ENCODE assay signal across 8 cellular contexts in genomic region chr5:141821430-141821925, GRCh38. TPM values are rescaled to one million over a fixed set of nuclear protein-coding genes. Genes with fewer than 3 reads are reported as not detected.
DNase-seq lines count a peak whose midpoint lies in the region; ATAC-seq and TF ChIP-seq lines count a peak whose summit lies in the region.

No MANE protein-coding gene starts in this region.

- POLR2A ChIA-PET in HEK293T (lab: Yijun Ruan, JAX): no interaction called here

- H3K27me3 ChIP-seq in H7 (ENCODE audit: control insufficient read depth, insufficient read depth, low read length) (no peaks in the 10 kb centered on the region), foreskin keratinocyte (peaks cover 19% of the 10 kb centered on the region), smooth muscle cell (ENCODE audit: low read depth) (no peaks in the 10 kb centered on the region)

- peak overlapping the region; percentile 26 for H3K4me2 ChIP-seq in smooth muscle cell

- H3K9me3 ChIP-seq in smooth muscle cell (replicated peaks; ENCODE audit: low read depth): no peaks in the 10 kb centered on the region

- DNase-seq in H7: peak; percentile 85
- DNase-seq in SK-MEL-5 (ENCODE audit: low read depth, low spot score): peak; percentile 43
- peak; percentile 44 to 76 for DNase-seq in foreskin keratinocyte
- no peak for DNase-seq in smooth muscle cell (lab: John Stamatoyannopoulos, UW; ENCODE audit: unreplicated experiment)
- DNase-seq in HEK293T (ENCODE audit: extremely low spot score): no peak

- no peak for TF ChIP-seq CTCF in foreskin keratinocyte (conservative IDR thresholded peaks at IDR 0.05)
- TF ChIP-seq CTCF in smooth muscle cell (IDR thresholded peaks at IDR 0.05; ENCODE audit: borderline replicate concordance, insufficient read depth, poor library complexity, severe bottlenecking): no peak

- no peaks in the 10 kb centered on the region for H4K20me1 ChIP-seq in smooth muscle cell (ENCODE audit: low read depth)

- peak overlapping the region; percentile 72 for H2AFZ ChIP-seq in smooth muscle cell (ENCODE audit: low read depth)

- H3K4me1 ChIP-seq in foreskin keratinocyte: peaks cover 9% of the 10 kb centered on the region
- peaks cover 30% of the 10 kb centered on the region for H3K4me1 ChIP-seq in smooth muscle cell (ENCODE audit: low read depth)

- no peaks in the 10 kb centered on the region for H3F3A ChIP-seq in smooth muscle cell (ENCODE audit: low read depth)

- CTCF ChIA-PET in HEK293T (lab: Yijun Ruan, JAX): interaction anchor here (0.6 to 1.9 kb wide), 6 partner anchors 9 to 64 kb away, joined by 3 to 7 read pairs (median 4); partner anchors contain the start of gene PCDH1

- H3K4me3 ChIP-seq in H7 (ENCODE audit: insufficient read depth, low read depth, low read length) (no peak overlapping the region), smooth muscle cell (no peak overlapping the region)

- H3K36me3 ChIP-seq in H7 (replicated peaks; ENCODE audit: control insufficient read depth, insufficient read depth, low read length): no peaks in the 10 kb centered on the region
- no peaks in the 10 kb centered on the region for H3K36me3 ChIP-seq in smooth muscle cell (ENCODE audit: low read depth)

- H3K27ac ChIP-seq in foreskin keratinocyte (no peak overlapping the region), smooth muscle cell (ENCODE audit: low read depth) (peak overlapping the region; percentile 78)

- in situ Hi-C loops in SK-MEL-5 (cut with HindIII; ENCODE audit: low pct_unique_long_range_greater_than_20kb, low sequenced_read_pairs): no loop called here

- WGBS in smooth muscle cell (ENCODE audit: low lambda C conversion rate): 37% methylated on average over 3 of the region's 3 CpGs

- no peaks in the 10 kb centered on the region for H3K79me2 ChIP-seq in smooth muscle cell (ENCODE audit: low read depth)

- no peak overlapping the region for H3K9ac ChIP-seq in smooth muscle cell (ENCODE audit: low read depth)

- ATAC-seq in foreskin keratinocyte (peak; percentile 70), HG03354 (IDR thresholded peaks at IDR 0.05; ENCODE audit: poor library complexity, severe bottlenecking, unreplicated experiment) (no peak), GM21526 (IDR thresholded peaks at IDR 0.05; ENCODE audit: low FRiP score, unreplicated experiment) (no peak), HG03439 (IDR thresholded peaks at IDR 0.05; ENCODE audit: unreplicated experiment) (no peak)

TF ChIP-seq in HEK293T, 16 proteins besides CTCF, POLR2A, EP300 and RAD21:
- TF ChIP-seq FOXM1 (IDR thresholded peaks at IDR 0.05; ENCODE audit: borderline replicate concordance) (no peak), FOXA1 (IDR thresholded peaks at IDR 0.05) (no peak), SUZ12 (IDR thresholded peaks at IDR 0.05) (no peak), ZNF384 (IDR thresholded peaks at IDR 0.05) (no peak), HDGF (IDR thresholded peaks at IDR 0.05; ENCODE audit: borderline replicate concordance) (no peak), BHLHE40 (IDR thresholded peaks at IDR 0.05; ENCODE audit: borderline replicate concordance) (no peak), CTBP1 (IDR thresholded peaks at IDR 0.05; ENCODE audit: borderline replicate concordance) (no peak), ARNT (IDR thresholded peaks at IDR 0.05) (no peak), SP1 (IDR thresholded peaks at IDR 0.05) (no peak)

RNA-seq across cellular contexts. Expression of gene PCDH1, which starts 56.7 kb away (rescaled TPM):
- total RNA-seq in H7 (2014; rRNA removed; shearing (Covaris generic)): 66.8 and 67.1 TPM in 2 replicates
- total RNA-seq in SK-MEL-5 (2014; rRNA removed; shearing (Covaris generic)): 1.3 and 2.7 TPM in 2 replicates
- polyA plus RNA-seq in SK-MEL-5 (2015; cell fraction: cytosol; rRNA removed): 1.4 and 1.6 TPM in 2 replicates
- 1.2 and 1.4 TPM in 2 replicates for polyA plus RNA-seq in SK-MEL-5 (2015; cell fraction: nucleus; rRNA removed)
- total RNA-seq in foreskin keratinocyte (2.2 and 12.1 TPM in 2 replicates), smooth muscle cell (4.5 and 14.7 TPM in 2 replicates)
- polyA plus RNA-seq in foreskin keratinocyte (1.2 and 7.0 TPM in 2 replicates), smooth muscle cell (2.5 and 3.1 TPM in 2 replicates)

Comparison
In these comparisons a context has a peak if more than half of its experiments do, and no peak if none do; other contexts are left out.
1. DNase-seq: peak in H7 (single experiment), SK-MEL-5 (single experiment) and foreskin keratinocyte (2 of 2); none in smooth muscle cell (single experiment) and HEK293T (single experiment).